ENCODE assay signal across 15 cellular contexts in the genomic region with DNA sequence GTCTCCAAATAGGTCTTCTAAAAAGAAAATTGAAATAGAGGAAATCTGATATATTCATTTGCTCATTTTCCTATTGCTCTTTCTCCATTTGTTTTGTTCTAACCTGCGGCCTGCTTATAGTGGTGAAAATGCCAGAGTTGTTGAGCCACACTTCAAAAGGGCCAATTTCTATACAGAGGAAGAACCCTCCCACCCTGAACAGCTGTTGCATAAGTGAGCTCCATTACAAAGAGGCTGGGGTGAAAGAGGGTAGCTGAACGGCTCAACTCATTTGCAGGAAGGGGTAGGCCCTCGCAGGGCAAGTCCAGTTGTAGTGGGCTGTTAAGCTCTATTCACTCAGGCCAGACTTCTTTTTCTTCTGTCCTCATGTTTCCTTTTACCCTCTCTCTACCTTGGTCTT. TPM values are rescaled to one million over a fixed set of nuclear protein-coding genes. Genes with fewer than 3 reads are reported as not detected.
DNase-seq lines count a peak whose midpoint lies in the region; TF ChIP-seq lines count a peak whose summit lies in the region.
"Had no signal": no experiment of that assay in that cellular context is flagged by ENCODE, and none has a peak within 500 bp of the region (broad histone marks: within the 10 kb centered on the region; RNA-seq: fewer than 3 reads in every experiment).

No MANE protein-coding gene starts in this region.

- no CpG with 5 or more reads among the region's 3 CpGs for WGBS in mesendoderm (ENCODE audit: extremely low coverage, insufficient coverage, low lambda C conversion rate)

- H2AK5ac ChIP-seq in mesendoderm (ENCODE audit: low read length): no peak overlapping the region

- H3K27ac ChIP-seq in brain microvascular endothelial cell (peak overlapping the region; percentile 10), mesendoderm (ENCODE audit: low read depth, low read length) (no peak overlapping the region)

- CTCF ChIA-PET in GM10248 (lab: Yijun Ruan, JAX): interaction anchor here (1.0 to 1.3 kb wide), 2 partner anchors 9 to 11 kb away, joined by 3 read pairs; no protein-coding TSS in a partner anchor

- no peak overlapping the region for H2BK5ac ChIP-seq in mesendoderm (ENCODE audit: low read length)

- H3K56ac ChIP-seq in mesendoderm (ENCODE audit: low read length): peak overlapping the region; percentile 27

- H2BK120ac ChIP-seq in mesendoderm (ENCODE audit: low read depth, low read length): no peak overlapping the region

- no peak overlapping the region for H3K18ac ChIP-seq in mesendoderm (ENCODE audit: low read length)

- no peaks in the 10 kb centered on the region for H3K79me2 ChIP-seq in mesendoderm (ENCODE audit: control insufficient read depth, insufficient read depth, low read length)

- POLR2A ChIA-PET in GM10248 (lab: Yijun Ruan, JAX): no interaction called here

- in situ Hi-C loops in brain microvascular endothelial cell (cut with HindIII; ENCODE audit: low pct_ligation_motif_present, low sequenced_read_pairs): no loop called here

- no peaks in the 10 kb centered on the region for H3K79me1 ChIP-seq in mesendoderm (ENCODE audit: low read length)

- H3K36me3 ChIP-seq in brain microvascular endothelial cell (replicated peaks): no peaks in the 10 kb centered on the region
- H3K36me3 ChIP-seq in mesendoderm (ENCODE audit: control insufficient read depth, insufficient read depth, low read length): no peaks in the 10 kb centered on the region
- H3K36me3 ChIP-seq: prostate gland had no signal

- H2BK15ac ChIP-seq in mesendoderm (replicated peaks; ENCODE audit: low read depth): no peak overlapping the region

- H4K8ac ChIP-seq in mesendoderm (ENCODE audit: low read depth, low read length): no peak overlapping the region

- no peak for TF ChIP-seq POLR2A in NB4 (IDR thresholded peaks at IDR 0.05; ENCODE audit: extremely low read depth, insufficient read length)

- no peak overlapping the region for H3K4me2 ChIP-seq in mesendoderm (ENCODE audit: low read length)

- TF ChIP-seq CTCF in NB4 (IDR thresholded peaks at IDR 0.05; ENCODE audit: low read depth, low read length) (no peak), brain microvascular endothelial cell (IDR thresholded peaks at IDR 0.05; ENCODE audit: low read depth, low read length, missing control alignments) (no peak), GM10248 (IDR thresholded peaks at IDR 0.05; ENCODE audit: control extremely low read depth, extremely low read depth, low read depth, missing control alignments) (no peak)

- DNase-seq in ELR (ENCODE audit: low read depth) (peak; percentile 8), NB4 (ENCODE audit: low read depth) (peak; percentile 78), brain microvascular endothelial cell (no peak), mesendoderm (no peak), activated gamma-delta T cell (lab: John Stamatoyannopoulos, UW) (no peak), GM10248 (ENCODE audit: extremely low spot score) (no peak), foreskin melanocyte (no peak), activated gamma-delta T cell treated with Interleukin-2 at 50 U/mL for 16 hours (no peak)
- DNase-seq: activated CD8-positive, alpha-beta T cell treated with anti-CD3 and anti-CD28 coated beads for 36 hours; CD4-positive, alpha-beta T cell; endodermal cell; immature natural killer cell; NCI-H2171 treated with DMSO at 0.1 percent for 48 hours; SW 1271 had no signal

- no peak overlapping the region for H3K9ac ChIP-seq in mesendoderm (ENCODE audit: low read length)

- no peaks in the 10 kb centered on the region for H3K4me1 ChIP-seq in mesendoderm (ENCODE audit: control insufficient read depth, low read depth, low read length)

- no peak overlapping the region for H3K4ac ChIP-seq in mesendoderm (ENCODE audit: low read depth, low read length)

- no peaks in the 10 kb centered on the region for H3K27me3 ChIP-seq in brain microvascular endothelial cell (replicated peaks)
- H3K27me3 ChIP-seq in mesendoderm (ENCODE audit: insufficient read depth, low read length, poor library complexity): no peaks in the 10 kb centered on the region

- H3K23ac ChIP-seq in mesendoderm (ENCODE audit: low read length): no peak overlapping the region

- H4K5ac ChIP-seq in mesendoderm (ENCODE audit: low read length): no peak overlapping the region

- H3K4me3 ChIP-seq in NB4 (ENCODE audit: low read depth, low read length) (no peak overlapping the region), brain microvascular endothelial cell (ENCODE audit: low read depth, low read length) (no peak overlapping the region), mesendoderm (ENCODE audit: low read length) (no peak overlapping the region)
- H3K4me3 ChIP-seq: prostate gland had no signal

RNA-seq across cellular contexts. Expression of a gene that starts 8.8 kb away (rescaled TPM):
- polyA plus RNA-seq in mesendoderm (2013, experiment 1 of 2): 0.18 TPM
- 0.14 TPM for polyA plus RNA-seq in mesendoderm (2013, experiment 2 of 2)
- polyA plus RNA-seq: immature natural killer cell had no signal

RNA-seq across cellular contexts. Expression of a gene that starts 31.3 kb away (rescaled TPM):
- polyA plus RNA-seq in mesendoderm (2013, experiment 1 of 2): 10.7 TPM
- 11.6 TPM for polyA plus RNA-seq in mesendoderm (2013, experiment 2 of 2)

RNA-seq across cellular contexts. Expression of a gene that starts 31.7 kb away (rescaled TPM):
- 40.0 TPM for polyA plus RNA-seq in mesendoderm (2013, experiment 1 of 2)
- polyA plus RNA-seq in mesendoderm (2013, experiment 2 of 2): 40.0 TPM

Comparison
In these comparisons a context has a peak if more than half of its experiments do, and no peak if none do; other contexts are left out.
1. DNase-seq: peak in ELR (single experiment) and NB4 (single experiment); none in brain microvascular endothelial cell (single experiment), mesendoderm (single experiment), activated gamma-delta T cell (single experiment), GM10248 (single experiment), foreskin melanocyte (single experiment) and activated gamma-delta T cell treated with Interleukin-2 at 50 U/mL for 16 hours (single experiment).